8 cellular contexts compared by ENCODE assay signal in genomic region chr2:206160807-206161179, GRCh38. TPM values are rescaled to one million over a fixed set of nuclear protein-coding genes. Genes with fewer than 3 reads are reported as not detected.
DNase-seq lines count a peak whose midpoint lies in the region; ATAC-seq, FAIRE-seq and TF ChIP-seq lines count a peak whose summit lies in the region.

No MANE protein-coding gene starts in this region.

- no peak for TF ChIP-seq EP300 in GM12878 (IDR thresholded peaks at IDR 0.05; ENCODE audit: borderline replicate concordance in 1 of 2, control insufficient read depth in 1 of 2, low read depth in 2 of 2, low read length in 2 of 2)

- no peaks in the 10 kb centered on the region for H3K9me3 Mint-ChIP-seq in mesothelial cell of epicardium

- peak overlapping the region; percentile 85 for H3K27ac ChIP-seq in 22Rv1
- peak overlapping the region; percentile 94; the same call in 1 of the 2 replicates for H3K27ac ChIP-seq in HUES64 (ENCODE audit: low read depth, low read length)
- H3K27ac ChIP-seq in GM12878 (ENCODE audit: control insufficient read depth, insufficient read depth), result peak overlapping the region; percentile 94

- no peak overlapping the region for H2AFZ ChIP-seq in GM12878 (ENCODE audit: control insufficient read depth, low read depth, low read length)

- H3K36me3 ChIP-seq in HUES64 (ENCODE audit: insufficient read depth, low read length), result peaks cover 60% of the 10 kb centered on the region
- peaks cover 2 to 19% of the 10 kb centered on the region in 2 experiments; a peak in 3 of 4 replicates for H3K36me3 ChIP-seq in GM12878 (ENCODE audit: control insufficient read depth in 2 of 2, insufficient read depth in 2 of 2, low read length in 1 of 2)

- TF ChIP-seq POLR2A in GM12878 (IDR thresholded peaks at IDR 0.05; ENCODE audit: low read depth, low read length), result 0 out of 2 replicates have a peak, but pooled peaks have one; percentile 22

- H3K4me3 ChIP-seq in HUES64 (ENCODE audit: low read length), result peak overlapping the region; percentile 77
- H3K4me3 ChIP-seq in GM12878, result peak overlapping the region; percentile 93

- peak overlapping the region; percentile 48 for H3K4me2 ChIP-seq in GM12878 (ENCODE audit: control insufficient read depth, insufficient read depth)

- H3K79me2 ChIP-seq in GM12878 (ENCODE audit: control insufficient read depth, insufficient read depth, low read length), result peaks cover 72% of the 10 kb centered on the region

- peak overlapping the region; percentile 100 for H3K27ac Mint-ChIP-seq in mesothelial cell of epicardium

- H3K9ac ChIP-seq in HUES64 (ENCODE audit: low read depth, low read length) (peak overlapping the region; percentile 99), GM12878 (ENCODE audit: control insufficient read depth, insufficient read depth, low read length) (peak overlapping the region; percentile 93)

- intact Hi-C loops in GM12878 (cut with micrococcal nuclease; ENCODE audit: unreplicated experiment), result loop anchor here (10.0 kb wide), 1 partner anchor 294 kb away; no protein-coding TSS in a partner anchor

- DNase-seq in GM12878 (ENCODE audit: low read depth, low spot score) (no peak), mesothelial cell of epicardium (ENCODE audit: low spot score in 2 of 2, unreplicated experiment in 2 of 2) (no peak), UCSD-AML1 (lab: John Stamatoyannopoulos, UW; ENCODE audit: unreplicated experiment) (no peak)

- in situ Hi-C loops in GM12878 (cut with MboI), result no loop called here

- no peak for TF ChIP-seq RAD21 in GM12878 (IDR thresholded peaks at IDR 0.05; ENCODE audit: insufficient read depth, low read depth, low read length)

- BruUV-seq in GM12878 (replicated peaks; lab: Mats Ljungman, UMichigan), result no TSS peak

- SMC1A ChIA-PET in GM12878 (lab: Charles Lee; ENCODE audit: uncharacterized antibody, unreplicated experiment), result interaction anchor here (1.1 to 1.9 kb wide), 5 partner anchors 72 to 159 kb away, joined by 3 to 7 read pairs (median 4); partner anchors contain the start of gene ZDBF2

- POLR2A ChIA-PET in GM12878 (lab: Charles Lee), result interaction anchor here (2.9 kb wide), 1 partner anchor 74 kb away, joined by 14 read pairs; the partner anchor contains the start of gene INO80D

- H3K27me3 ChIP-seq in HUES64 (ENCODE audit: insufficient read depth, low read length) (no peaks in the 10 kb centered on the region), GM12878 (replicated peaks in 1 of 2; ENCODE audit: control insufficient read depth in 2 of 2, insufficient read depth in 2 of 2, low read length in 1 of 2) (no peaks in the 10 kb centered on the region)

- no peaks in the 10 kb centered on the region for H4K20me1 ChIP-seq in GM12878 (ENCODE audit: control insufficient read depth, insufficient read depth)

- no peaks in the 10 kb centered on the region for H3K27me3 Mint-ChIP-seq in mesothelial cell of epicardium (ENCODE audit: low read depth)

- peak; percentile 49 for FAIRE-seq in GM12878 (lab: Jason Lieb, UNC)

- CTCF ChIA-PET in GM12878 (lab: Yijun Ruan, JAX), result interaction anchor here (0.7 to 1.8 kb wide), 9 partner anchors 15 to 822 kb away, joined by 3 to 7 read pairs (median 3); partner anchors contain the start of gene ZDBF2

- H3K4me1 ChIP-seq in HUES64 (ENCODE audit: insufficient read depth, low read length) (peaks cover 11% of the 10 kb centered on the region; the same call in 1 of the 2 replicates), GM12878 (ENCODE audit: control insufficient read depth, insufficient read depth, low read length) (peaks cover 2% of the 10 kb centered on the region; the same call in 1 of the 2 replicates)

- TF ChIP-seq CTCF in 22Rv1 (IDR thresholded peaks at IDR 0.05), result no peak
- no peak for TF ChIP-seq CTCF in GM12878 (IDR thresholded peaks at IDR 0.05 in 2 of 3, conservative IDR thresholded peaks at IDR 0.05 in 1 of 3; ENCODE audit: control insufficient read depth in 2 of 3, extremely low read depth in 1 of 3, insufficient read depth in 1 of 3, low read depth in 3 of 3, low read length in 3 of 3)
- TF ChIP-seq CTCF in mesothelial cell of epicardium (IDR thresholded peaks at IDR 0.05; ENCODE audit: unreplicated experiment), result no peak

- H3K9me3 ChIP-seq in HUES64 (ENCODE audit: insufficient read depth, low read depth, low read length), result no peaks in the 10 kb centered on the region
- no peaks in the 10 kb centered on the region for H3K9me3 ChIP-seq in GM12878 (replicated peaks; ENCODE audit: control insufficient read depth, insufficient read depth, low read length)

- RAD21 ChIA-PET in GM12878 (lab: Charles Lee; ENCODE audit: unreplicated experiment), result interaction anchor here (1.2 to 1.3 kb wide), 2 partner anchors 90 to 156 kb away, joined by 3 read pairs; no protein-coding TSS in a partner anchor

- peaks cover 24% of the 10 kb centered on the region for H3K4me1 Mint-ChIP-seq in mesothelial cell of epicardium

- 63% methylated on average over 2 of the region's 2 CpGs for WGBS in HUES64
- WGBS in GM12878 (ENCODE audit: insufficient coverage, insufficient replicate concordance, low lambda C conversion rate, missing lambda C conversion rate), result 2% methylated on average over 2 of the region's 2 CpGs

- peak overlapping the region; percentile 99 for H3K4me3 Mint-ChIP-seq in mesothelial cell of epicardium

- ATAC-seq in GM12878 (peak; percentile 5), GM21381 (IDR thresholded peaks at IDR 0.05; ENCODE audit: unreplicated experiment) (no peak), GM19455 (IDR thresholded peaks at IDR 0.05; ENCODE audit: unreplicated experiment) (no peak), HG02870 (IDR thresholded peaks at IDR 0.05; ENCODE audit: unreplicated experiment) (no peak)

- H3K36me3 Mint-ChIP-seq in mesothelial cell of epicardium, result peaks cover 27% of the 10 kb centered on the region

TF ChIP-seq in GM12878, 131 proteins besides CTCF, POLR2A, EP300 and RAD21 (continues in another document):
- TF ChIP-seq BMI1 (IDR thresholded peaks at IDR 0.05; ENCODE audit: borderline replicate concordance) (no peak), TAF1 (IDR thresholded peaks at IDR 0.05; ENCODE audit: borderline replicate concordance, low read depth, low read length) (no peak), PAX5 (IDR thresholded peaks at IDR 0.05; ENCODE audit: borderline replicate concordance, low read depth, low read length) (no peak), KAT2A (conservative IDR thresholded peaks at IDR 0.05; ENCODE audit: control insufficient read depth, low read depth, low read length) (no peak)

RNA-seq across cellular contexts. Expression of gene EEF1B2, which starts 1.1 kb away (rescaled TPM):
- 855 TPM for polyA plus RNA-seq in HUES64 (2013, experiment 1 of 2)
- 838 TPM for polyA plus RNA-seq in HUES64 (2013, experiment 2 of 2)
- 101 and 108 TPM in 2 replicates for total RNA-seq in GM12878 (2013; cell fraction: nucleolus; rRNA removed)
- total RNA-seq in GM12878 (2014; rRNA removed), result 992 and 1,044 TPM in 2 replicates
- 1,687 and 1,688 TPM in 2 replicates for total RNA-seq in GM12878 (2014; rRNA removed; fragmentation: Illumina TruSeq; extraction: Trizol)
- 1,132 and 1,160 TPM in 2 replicates for total RNA-seq in GM12878 (2021)
- polyA plus RNA-seq in GM12878 (2011; ENCODE audit: low read depth), result 1,884 TPM
- polyA plus RNA-seq in GM12878 (2011; rRNA removed), result 1,332 and 1,837 TPM in 2 replicates
- 630 and 1,024 TPM in 2 replicates for polyA plus RNA-seq in GM12878 (2011; cell fraction: cytosol; rRNA removed)
- polyA plus RNA-seq in GM12878 (2011; cell fraction: nucleus; rRNA removed), result 345 and 350 TPM in 2 replicates
- 1,330 and 1,565 TPM in 2 replicates for polyA plus RNA-seq in GM12878 (2012)
- polyA plus RNA-seq in GM12878 (2014; fragmentation: Illumina TruSeq; extraction: Trizol), result 1,464 and 1,657 TPM in 2 replicates
- polyA plus RNA-seq in GM12878 (2014; fragmentation: Nextera tagmentation; extraction: Ambion mirVana), result 1,000 to 10,000 TPM; 1,407 to 2,110 TPM
- polyA plus RNA-seq in GM12878 (2014; rRNA removed), result 1,093 and 1,195 TPM in 2 replicates
- 100 to 1,000 TPM; 719 to 722 TPM for polyA plus RNA-seq in GM12878 (2016; fragmentation: Nextera tagmentation; extraction: Ambion mirVana)
- 586 and 661 TPM in 2 replicates for polyA minus RNA-seq in GM12878 (2011; rRNA and poly(A)+ RNA removed)
- 227 and 245 TPM in 2 replicates for polyA minus RNA-seq in GM12878 (2011; cell fraction: cytosol; rRNA and poly(A)+ RNA removed)
- polyA minus RNA-seq in GM12878 (2011; cell fraction: nucleus; rRNA and poly(A)+ RNA removed), result 139 and 158 TPM in 2 replicates
- 483 to 501 TPM (median 491 TPM) in 3 replicates for total RNA-seq in mesothelial cell of epicardium

RNA-seq across cellular contexts. Expression of gene NDUFS1, which starts 1.5 kb away (rescaled TPM):
- 59.8 TPM for polyA plus RNA-seq in HUES64 (2013, experiment 1 of 2)
- 59.5 TPM for polyA plus RNA-seq in HUES64 (2013, experiment 2 of 2)
- total RNA-seq in GM12878 (2013; cell fraction: nucleolus; rRNA removed), result 43.9 and 48.6 TPM in 2 replicates
- 86.4 and 102 TPM in 2 replicates for total RNA-seq in GM12878 (2014; rRNA removed)
- total RNA-seq in GM12878 (2014; rRNA removed; fragmentation: Illumina TruSeq; extraction: Trizol), result 97.9 and 98.9 TPM in 2 replicates
- 89.0 and 90.6 TPM in 2 replicates for total RNA-seq in GM12878 (2021)
- polyA plus RNA-seq in GM12878 (2011; ENCODE audit: low read depth), result 36.5 TPM
- polyA plus RNA-seq in GM12878 (2011; rRNA removed), result 106 and 127 TPM in 2 replicates
- polyA plus RNA-seq in GM12878 (2011; cell fraction: cytosol; rRNA removed), result 64.8 and 75.6 TPM in 2 replicates
- 42.6 and 57.2 TPM in 2 replicates for polyA plus RNA-seq in GM12878 (2011; cell fraction: nucleus; rRNA removed)
- 37.4 and 44.3 TPM in 2 replicates for polyA plus RNA-seq in GM12878 (2012)
- polyA plus RNA-seq in GM12878 (2014; fragmentation: Illumina TruSeq; extraction: Trizol), result 106 and 108 TPM in 2 replicates
- 10 to 100 TPM; 62.6 to 69.3 TPM for polyA plus RNA-seq in GM12878 (2014; fragmentation: Nextera tagmentation; extraction: Ambion mirVana)
- 71.7 and 78.9 TPM in 2 replicates for polyA plus RNA-seq in GM12878 (2014; rRNA removed)
- polyA plus RNA-seq in GM12878 (2016; fragmentation: Nextera tagmentation; extraction: Ambion mirVana), result 10 to 100 TPM; 91.7 to 92.9 TPM
- polyA minus RNA-seq in GM12878 (2011; rRNA and poly(A)+ RNA removed), result 108 and 136 TPM in 2 replicates
- polyA minus RNA-seq in GM12878 (2011; cell fraction: cytosol; rRNA and poly(A)+ RNA removed), result 27.4 and 33.0 TPM in 2 replicates
- 13.4 and 15.6 TPM in 2 replicates for polyA minus RNA-seq in GM12878 (2011; cell fraction: nucleus; rRNA and poly(A)+ RNA removed)
- 59.6 to 62.5 TPM (median 61.5 TPM) in 3 replicates for total RNA-seq in mesothelial cell of epicardium
